ENCODE assay signal across 1 cellular context in the genomic region with DNA sequence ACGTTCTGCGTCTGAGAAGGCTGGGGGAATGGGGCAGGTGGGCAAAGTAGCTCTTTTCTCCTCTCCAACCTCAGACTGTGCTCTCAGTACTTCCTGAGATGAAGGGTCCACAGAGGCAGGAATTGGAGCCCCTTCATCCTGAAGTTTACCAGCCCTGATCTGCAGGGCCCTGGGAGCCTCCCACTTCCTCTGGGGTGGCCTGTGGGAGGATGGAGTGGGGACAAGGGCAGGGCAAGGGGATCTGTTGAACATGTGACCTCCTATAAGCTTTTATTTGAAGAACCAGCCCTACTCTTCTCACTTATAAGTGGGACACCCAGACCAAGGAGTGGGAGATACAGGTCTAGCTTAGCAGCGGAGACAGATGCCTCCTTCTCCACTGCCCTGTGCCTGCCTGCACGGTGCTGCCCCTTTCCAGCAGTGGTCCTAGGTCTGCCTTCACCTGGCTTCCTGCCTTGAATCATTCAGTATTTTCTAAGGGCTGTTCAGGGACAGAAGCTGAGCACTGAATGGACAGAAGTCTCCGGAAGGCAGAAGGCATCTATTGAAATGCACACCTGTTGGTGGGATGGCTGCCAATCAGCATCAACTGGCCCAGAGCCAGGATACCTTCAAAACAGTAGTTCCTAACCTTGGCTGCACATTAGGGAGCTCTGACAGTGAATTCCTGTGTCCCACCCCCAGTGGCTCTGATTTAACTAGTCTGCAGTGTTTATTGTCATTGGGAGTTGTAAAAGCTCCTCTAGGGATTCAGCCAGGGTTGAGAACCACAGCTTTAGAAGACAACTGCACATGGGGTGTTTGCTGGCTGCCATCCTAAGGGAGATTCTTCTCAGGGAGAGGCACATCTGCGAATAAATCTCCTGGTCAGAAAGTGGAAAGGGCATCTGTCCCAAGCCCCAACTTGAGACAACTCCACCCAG.
TF ChIP-seq lines count a peak whose summit lies in the region.

No MANE protein-coding gene starts in this region.

TF ChIP-seq in endothelial cell of umbilical vein, 7 proteins besides CTCF, POLR2A, EP300 and RAD21:
- TF ChIP-seq FOS (IDR thresholded peaks at IDR 0.05; ENCODE audit: borderline replicate concordance, insufficient read depth, low read length) = no peak
- no peak for TF ChIP-seq EZH2 (IDR thresholded peaks at IDR 0.05; ENCODE audit: borderline replicate concordance, low read depth, low read length, severe bottlenecking)
- TF ChIP-seq GATA2 (IDR thresholded peaks at IDR 0.05; ENCODE audit: insufficient read depth, insufficient read length, low read depth, low read length) = no peak
- no peak for TF ChIP-seq JUN (IDR thresholded peaks at IDR 0.05; ENCODE audit: borderline replicate concordance, insufficient read depth, insufficient read length, low read depth)
- no peak for TF ChIP-seq POLR2AphosphoS5 (IDR thresholded peaks at IDR 0.05; ENCODE audit: insufficient read depth, low read depth, low read length)
- no peak for TF ChIP-seq MAX (IDR thresholded peaks at IDR 0.05; ENCODE audit: insufficient read depth, insufficient read length)
- no peak for TF ChIP-seq MYC (IDR thresholded peaks at IDR 0.05; ENCODE audit: low read depth, low read length)
